Comparison of ENCODE assay signal across 26 cellular contexts in the genomic region with DNA sequence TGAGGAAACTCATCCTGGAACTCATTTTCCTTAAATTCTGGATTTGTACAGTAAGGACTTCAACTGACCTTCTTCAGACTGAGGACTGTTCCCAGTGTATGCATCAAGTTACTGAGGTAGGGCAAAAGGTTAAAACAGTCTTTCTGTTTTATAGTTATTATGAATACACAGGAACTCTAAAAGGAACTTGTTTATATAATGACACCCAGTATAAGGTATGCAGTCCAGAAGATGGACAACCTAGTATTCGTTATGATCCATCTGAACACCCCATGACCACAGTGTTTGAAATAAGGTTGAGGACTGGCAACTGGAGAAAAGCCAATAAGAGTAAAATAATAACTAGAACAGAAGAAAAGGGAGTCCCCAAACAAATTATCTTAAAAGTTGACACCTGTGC.
"Had no signal": no experiment of that assay in that cellular context is flagged by ENCODE, and none has a peak within 500 bp of the region (broad histone marks: within the 10 kb centered on the region; RNA-seq: fewer than 3 reads in every experiment).

No MANE protein-coding gene starts in this region.

- H3K4me2 ChIP-seq: neural progenitor cell had no signal

- H3K4me3 Mint-ChIP-seq: activated CD4-positive, alpha-beta memory T cell treated with anti-CD3 and anti-CD28 coated beads, Interleukin-2, amount 10 ng/mL, durations not matched to agents 7 days and 5 days; activated CD8-positive, alpha-beta memory T cell treated with anti-CD3 and anti-CD28 coated beads, Interleukin-2, amount 10 ng/mL, durations not matched to agents 7 days and 5 days; activated naive CD4-positive, alpha-beta T cell treated with anti-CD3 and anti-CD28 coated beads, Interleukin-2, amount 10 ng/mL, durations not matched to agents 7 days and 5 days; activated naive CD8-positive, alpha-beta T cell treated with anti-CD3 and anti-CD28 coated beads, Interleukin-2, amount 50 U/mL, for 24 hours; brain; naive thymus-derived CD4-positive, alpha-beta T cell; neural progenitor cell; T-helper 17 cell had no signal

- H3K27me3 Mint-ChIP-seq: activated CD8-positive, alpha-beta memory T cell treated with anti-CD3 and anti-CD28 coated beads, Interleukin-2, amount 10 ng/mL, durations not matched to agents 7 days and 5 days; activated naive CD4-positive, alpha-beta T cell treated with anti-CD3 and anti-CD28 coated beads, Interleukin-2, amount 10 ng/mL, durations not matched to agents 7 days and 5 days; activated naive CD8-positive, alpha-beta T cell treated with anti-CD3 and anti-CD28 coated beads, Interleukin-2, amount 50 U/mL, for 24 hours; naive thymus-derived CD4-positive, alpha-beta T cell; T-helper 17 cell had no signal

- H3K27ac ChIP-seq: dorsolateral prefrontal cortex, esophagus muscularis mucosa, gastroesophageal sphincter, heart right ventricle, left lung, neural progenitor cell, sigmoid colon, spleen, upper lobe of left lung had no signal

- H3K9me3 ChIP-seq: esophagus muscularis mucosa, gastroesophageal sphincter, heart right ventricle, left lung, sigmoid colon, upper lobe of left lung had no signal

- H3K36me3 ChIP-seq: esophagus muscularis mucosa, gastroesophageal sphincter, heart right ventricle, left lung, neural progenitor cell, sigmoid colon, spleen, upper lobe of left lung had no signal

- H3K4me1 Mint-ChIP-seq: activated CD8-positive, alpha-beta memory T cell treated with anti-CD3 and anti-CD28 coated beads, Interleukin-2, amount 10 ng/mL, durations not matched to agents 7 days and 5 days; activated naive CD4-positive, alpha-beta T cell treated with anti-CD3 and anti-CD28 coated beads, Interleukin-2, amount 10 ng/mL, durations not matched to agents 7 days and 5 days; activated naive CD8-positive, alpha-beta T cell treated with anti-CD3 and anti-CD28 coated beads, Interleukin-2, amount 50 U/mL, for 24 hours; brain; neural progenitor cell; T-helper 17 cell had no signal

- H3K27me3 ChIP-seq: dorsolateral prefrontal cortex, esophagus muscularis mucosa, gastroesophageal sphincter, heart right ventricle, left lung, neural progenitor cell, sigmoid colon, spleen, upper lobe of left lung had no signal

- H3K27ac Mint-ChIP-seq: activated CD4-positive, alpha-beta memory T cell treated with anti-CD3 and anti-CD28 coated beads, Interleukin-2, amount 10 ng/mL, durations not matched to agents 7 days and 5 days; activated CD8-positive, alpha-beta memory T cell treated with anti-CD3 and anti-CD28 coated beads, Interleukin-2, amount 10 ng/mL, durations not matched to agents 7 days and 5 days; activated naive CD4-positive, alpha-beta T cell treated with anti-CD3 and anti-CD28 coated beads, Interleukin-2, amount 10 ng/mL, durations not matched to agents 7 days and 5 days; activated naive CD8-positive, alpha-beta T cell treated with anti-CD3 and anti-CD28 coated beads, Interleukin-2, amount 50 U/mL, for 24 hours; brain; naive thymus-derived CD4-positive, alpha-beta T cell; neural progenitor cell; T-helper 17 cell had no signal

- ATAC-seq: activated CD8-positive, alpha-beta memory T cell treated with anti-CD3 and anti-CD28 coated beads, Interleukin-2, amount 10 ng/mL, durations not matched to agents 7 days and 5 days; activated naive CD8-positive, alpha-beta T cell treated with anti-CD3 and anti-CD28 coated beads, Interleukin-2, amount 50 U/mL, for 24 hours; gastroesophageal sphincter; heart right ventricle; left lung; naive thymus-derived CD4-positive, alpha-beta T cell; T-helper 17 cell had no signal

- H2AFZ ChIP-seq: neural progenitor cell had no signal

- H3K9me3 Mint-ChIP-seq: activated CD4-positive, alpha-beta memory T cell treated with anti-CD3 and anti-CD28 coated beads, Interleukin-2, amount 10 ng/mL, durations not matched to agents 7 days and 5 days; activated naive CD4-positive, alpha-beta T cell treated with anti-CD3 and anti-CD28 coated beads, Interleukin-2, amount 10 ng/mL, durations not matched to agents 7 days and 5 days; activated naive CD8-positive, alpha-beta T cell treated with anti-CD3 and anti-CD28 coated beads, Interleukin-2, amount 50 U/mL, for 24 hours had no signal

- DNase-seq: activated CD4-positive, alpha-beta memory T cell treated with anti-CD3 and anti-CD28 coated beads, Interleukin-2, amount 10 ng/mL, durations not matched to agents 7 days and 5 days; activated CD4-positive, alpha-beta T cell treated with anti-CD3 and anti-CD28 coated beads for 48 hours; activated CD8-positive, alpha-beta memory T cell treated with anti-CD3 and anti-CD28 coated beads, Interleukin-2, amount 10 ng/mL, durations not matched to agents 7 days and 5 days; activated effector memory CD4-positive, alpha-beta T cell treated with anti-CD3 and anti-CD28 coated beads, Interleukin-2, amount 50 U/mL, for 16 hours; activated naive CD4-positive, alpha-beta T cell treated with anti-CD3 and anti-CD28 coated beads, Interleukin-2, amount 10 ng/mL, durations not matched to agents 7 days and 5 days; activated naive CD8-positive, alpha-beta T cell treated with anti-CD3 and anti-CD28 coated beads, Interleukin-2, amount 50 U/mL, for 24 hours; activated T-cell treated with anti-CD3 and anti-CD28 coated beads for 4 hours; caudate nucleus; dorsolateral prefrontal cortex; heart right ventricle; kidney; left lung; naive thymus-derived CD4-positive, alpha-beta T cell; retina; sigmoid colon; spleen; stimulated activated CD4-positive, alpha-beta T cell treated with anti-CD3 and anti-CD28 coated beads, Interleukin-4, amount 100 ng/mL, for 1 hour; stimulated activated naive CD4-positive, alpha-beta T cell; SW 1271; T-helper 17 cell; upper lobe of left lung had no signal

- H3K4me3 ChIP-seq: dorsolateral prefrontal cortex, esophagus muscularis mucosa, gastroesophageal sphincter, heart right ventricle, left lung, lung, neural progenitor cell, sigmoid colon, spleen, upper lobe of left lung had no signal

- H3K4me1 ChIP-seq: esophagus muscularis mucosa, gastroesophageal sphincter, heart right ventricle, left lung, neural progenitor cell, sigmoid colon, spleen, upper lobe of left lung had no signal

- H3K36me3 Mint-ChIP-seq: activated CD8-positive, alpha-beta memory T cell treated with anti-CD3 and anti-CD28 coated beads, Interleukin-2, amount 10 ng/mL, durations not matched to agents 7 days and 5 days; activated naive CD4-positive, alpha-beta T cell treated with anti-CD3 and anti-CD28 coated beads, Interleukin-2, amount 10 ng/mL, durations not matched to agents 7 days and 5 days; brain had no signal
